ENCODE assay signal across 14 cellular contexts in the genomic region with DNA sequence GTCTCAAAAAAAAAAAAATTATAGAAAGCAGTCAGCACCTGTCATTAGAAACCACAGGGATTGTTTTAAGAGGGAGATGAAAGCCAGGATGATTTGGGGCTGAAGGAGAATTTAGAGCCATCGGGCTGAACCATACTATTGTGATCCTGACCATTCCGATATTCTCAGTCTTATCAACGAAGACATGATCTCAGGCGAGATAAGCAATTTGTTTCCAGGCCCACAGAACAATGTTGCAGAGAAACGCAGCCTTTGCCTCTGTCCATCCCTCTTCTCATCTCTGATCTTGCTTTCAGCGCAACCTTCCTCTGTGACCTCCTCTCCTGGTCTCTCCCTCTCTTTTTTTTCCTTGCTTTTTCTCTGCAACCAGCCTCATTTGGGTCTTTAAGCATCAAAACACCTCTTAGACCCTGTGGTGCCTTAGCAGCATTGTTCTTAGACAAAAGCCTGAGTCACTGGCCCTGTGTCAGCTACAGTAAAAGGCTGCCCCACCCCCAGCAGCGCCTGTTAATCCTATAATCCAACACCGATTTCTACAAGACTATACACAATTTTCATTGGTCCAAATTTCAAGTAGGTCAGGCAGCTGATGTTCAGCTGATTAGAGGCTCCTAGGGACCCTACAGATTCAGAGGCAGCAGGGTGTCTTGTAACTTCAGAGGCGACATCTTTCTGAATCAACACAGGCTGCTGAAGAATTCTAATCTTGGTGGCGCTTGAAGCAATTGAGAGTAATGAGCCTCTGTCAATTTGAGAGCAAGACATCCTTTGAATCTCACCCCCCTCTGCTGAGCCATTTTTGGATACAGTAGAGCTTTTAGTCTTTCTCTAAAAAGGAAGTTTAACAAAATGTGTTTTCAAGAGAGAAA.
DNase-seq lines count a peak whose midpoint lies in the region; ATAC-seq and TF ChIP-seq lines count a peak whose summit lies in the region.
"Had no signal": no experiment of that assay in that cellular context is flagged by ENCODE, and none has a peak within 500 bp of the region (broad histone marks: within the 10 kb centered on the region; RNA-seq: fewer than 3 reads in every experiment).

No MANE protein-coding gene starts in this region.

- POLR2A ChIA-PET in CD8-positive, alpha-beta T cell (lab: Charles Lee), result no interaction called here
- POLR2A ChIA-PET in T-cell (lab: Charles Lee), result no interaction called here

- H3K9me2 ChIP-seq in hepatocyte (replicated peaks; ENCODE audit: insufficient read depth), result no peaks in the 10 kb centered on the region
- H3K9me2 ChIP-seq: SK-N-SH had no signal

- no peaks in the 10 kb centered on the region for H3K36me3 Mint-ChIP-seq in CD8-positive, alpha-beta T cell
- no peaks in the 10 kb centered on the region for H3K36me3 Mint-ChIP-seq in T-cell
- H3K36me3 Mint-ChIP-seq: CD14-positive monocyte, natural killer cell had no signal

- H2AFZ ChIP-seq in hepatocyte, result no peak overlapping the region

- H3K9me3 ChIP-seq in CD8-positive, alpha-beta T cell (ENCODE audit: low read length), result no peaks in the 10 kb centered on the region
- H3K9me3 ChIP-seq in hepatocyte (ENCODE audit: low read depth) (no peaks in the 10 kb centered on the region), esophagus muscularis mucosa (no peaks in the 10 kb centered on the region)
- H3K9me3 ChIP-seq: SK-N-SH had no signal

- H3K27me3 Mint-ChIP-seq in CD8-positive, alpha-beta T cell (ENCODE audit: low read depth), result no peaks in the 10 kb centered on the region
- H3K27me3 Mint-ChIP-seq in T-cell, result no peaks in the 10 kb centered on the region
- H3K27me3 Mint-ChIP-seq: activated CD4-positive, alpha-beta T cell treated with anti-CD3 and anti-CD28 coated beads, Interleukin-2, amount 10 ng/mL, durations not matched to agents 7 days and 5 days had no signal

- H3K4me3 ChIP-seq in CD8-positive, alpha-beta T cell (ENCODE audit: low read depth, low read length), result no peak overlapping the region
- H3K4me3 ChIP-seq in H7 (ENCODE audit: insufficient read depth, low read depth, low read length), result no peak overlapping the region
- H3K4me3 ChIP-seq in hepatocyte, result no peak overlapping the region
- H3K4me3 ChIP-seq in esophagus muscularis mucosa, result no peak overlapping the region

- H3K4me1 Mint-ChIP-seq in CD8-positive, alpha-beta T cell (ENCODE audit: low read depth), result peaks cover 66% of the 10 kb centered on the region
- H3K4me1 Mint-ChIP-seq in T-cell, result peaks cover 62 to 67% (median 63%) of the 10 kb centered on the region in 3 donors

- no peaks in the 10 kb centered on the region for H3K27me3 ChIP-seq in CD8-positive, alpha-beta T cell (ENCODE audit: insufficient read depth, low read length)
- H3K27me3 ChIP-seq in H7 (ENCODE audit: control insufficient read depth, insufficient read depth, low read length), result peaks cover 3% of the 10 kb centered on the region; the same call in 1 of the 2 replicates
- H3K27me3 ChIP-seq in hepatocyte, result no peaks in the 10 kb centered on the region
- H3K27me3 ChIP-seq in esophagus muscularis mucosa, result no peaks in the 10 kb centered on the region

- no peak for DNase-seq in CD8-positive, alpha-beta T cell
- DNase-seq in H7 (peak; percentile 62), T-cell (no peak), hepatocyte (ENCODE audit: low spot score) (peak; percentile 19), esophagus muscularis mucosa (ENCODE audit: extremely low spot score) (no peak), NCI-H1092 (lab: John Stamatoyannopoulos, UW) (no peak), SW 1271 (lab: John Stamatoyannopoulos, UW) (no peak)
- DNase-seq: activated CD4-positive, alpha-beta T cell treated with anti-CD3 and anti-CD28 coated beads, Interleukin-2, amount 10 ng/mL, durations not matched to agents 7 days and 5 days; amygdala; natural killer cell; NCI-H526; SK-N-SH had no signal

- no peaks in the 10 kb centered on the region for H4K20me1 ChIP-seq in hepatocyte (ENCODE audit: insufficient read depth, poor library complexity, severe bottlenecking)

- TF ChIP-seq EP300 in esophagus muscularis mucosa (IDR thresholded peaks at IDR 0.05), result no peak

- peaks cover 49% of the 10 kb centered on the region for H3K4me1 ChIP-seq in CD8-positive, alpha-beta T cell (ENCODE audit: insufficient read depth, low read length)
- no peaks in the 10 kb centered on the region for H3K4me1 ChIP-seq in hepatocyte (ENCODE audit: insufficient read depth)
- no peaks in the 10 kb centered on the region for H3K4me1 ChIP-seq in esophagus muscularis mucosa

- peak overlapping the region; percentile 19 for H3K27ac Mint-ChIP-seq in CD8-positive, alpha-beta T cell
- peak overlapping the region; percentile 75 for H3K27ac Mint-ChIP-seq in T-cell
- H3K27ac Mint-ChIP-seq: activated CD4-positive, alpha-beta T cell treated with anti-CD3 and anti-CD28 coated beads, Interleukin-2, amount 10 ng/mL, durations not matched to agents 7 days and 5 days; CD14-positive monocyte; natural killer cell had no signal

- WGBS in hepatocyte (ENCODE audit: low lambda C conversion rate, missing lambda C conversion rate), result 30% methylated on average over 10 of the region's 10 CpGs
- 87% methylated on average over 10 of the region's 10 CpGs for WGBS in esophagus muscularis mucosa

- intact Hi-C loops in CD8-positive, alpha-beta T cell (cut with DNase I, micrococcal nuclease), result no loop called here
- intact Hi-C loops in esophagus muscularis mucosa (cut with DNase I), result no loop called here

- peak overlapping the region; percentile 15 for H3K4me3 Mint-ChIP-seq in CD8-positive, alpha-beta T cell
- H3K4me3 Mint-ChIP-seq in T-cell, result peak overlapping the region in 1 of 3 donors; percentile 52
- H3K4me3 Mint-ChIP-seq: activated CD4-positive, alpha-beta T cell treated with anti-CD3 and anti-CD28 coated beads, Interleukin-2, amount 10 ng/mL, durations not matched to agents 7 days and 5 days; CD14-positive monocyte; natural killer cell had no signal

- H3K9me3 Mint-ChIP-seq in CD8-positive, alpha-beta T cell, result no peaks in the 10 kb centered on the region
- no peaks in the 10 kb centered on the region for H3K9me3 Mint-ChIP-seq in T-cell
- H3K9me3 Mint-ChIP-seq: activated CD4-positive, alpha-beta T cell treated with anti-CD3 and anti-CD28 coated beads, Interleukin-2, amount 10 ng/mL, durations not matched to agents 7 days and 5 days; natural killer cell had no signal

- CTCF ChIA-PET in CD8-positive, alpha-beta T cell (lab: Charles Lee), result interaction anchor here (1.9 kb wide), 1 partner anchor 374 kb away, joined by 5 read pairs; no protein-coding TSS in a partner anchor
- CTCF ChIA-PET in T-cell (lab: Charles Lee), result no interaction called here

- H3K4me2 ChIP-seq in hepatocyte, result no peak overlapping the region
- H3K4me2 ChIP-seq: SK-N-SH had no signal

- no peak overlapping the region for H3K27ac ChIP-seq in CD8-positive, alpha-beta T cell (ENCODE audit: low read depth, low read length)
- H3K27ac ChIP-seq in hepatocyte (no peak overlapping the region), esophagus muscularis mucosa (replicated peaks in 1 of 4) (no peak overlapping the region)

- TF ChIP-seq CTCF in CD8-positive, alpha-beta T cell (IDR thresholded peaks at IDR 0.05), result no peak
- TF ChIP-seq CTCF in hepatocyte (IDR thresholded peaks at IDR 0.05; ENCODE audit: poor library complexity) (no peak), esophagus muscularis mucosa (IDR thresholded peaks at IDR 0.05) (no peak)

- TF ChIP-seq POLR2A in esophagus muscularis mucosa (IDR thresholded peaks at IDR 0.05; ENCODE audit: low read depth), result no peak

- no peak for ATAC-seq in CD8-positive, alpha-beta T cell
- ATAC-seq in T-cell (replicated peaks in 1 of 4), result peak in 1 of 4 experiments; percentile 41
- no peak for ATAC-seq in HG03108 (IDR thresholded peaks at IDR 0.05; ENCODE audit: unreplicated experiment)
- ATAC-seq: natural killer cell had no signal

- H3K36me3 ChIP-seq in CD8-positive, alpha-beta T cell (ENCODE audit: insufficient read depth, low read length), result no peaks in the 10 kb centered on the region
- H3K36me3 ChIP-seq in H7 (replicated peaks; ENCODE audit: control insufficient read depth, insufficient read depth, low read length) (no peaks in the 10 kb centered on the region), hepatocyte (replicated peaks; ENCODE audit: insufficient read depth, low read depth) (no peaks in the 10 kb centered on the region), esophagus muscularis mucosa (no peaks in the 10 kb centered on the region)

- H3K79me2 ChIP-seq in hepatocyte, result no peaks in the 10 kb centered on the region

Comparison
In these comparisons a context has a peak if more than half of its experiments do, and no peak if none do; other contexts are left out.
1. DNase-seq: peak in H7 (single experiment) and hepatocyte (single experiment); none in CD8-positive, alpha-beta T cell (0 of 7), T-cell (0 of 34), esophagus muscularis mucosa (single experiment), NCI-H1092 (single experiment) and SW 1271 (0 of 2).